Comparison of ENCODE assay signal across 25 cellular contexts in the genomic region with DNA sequence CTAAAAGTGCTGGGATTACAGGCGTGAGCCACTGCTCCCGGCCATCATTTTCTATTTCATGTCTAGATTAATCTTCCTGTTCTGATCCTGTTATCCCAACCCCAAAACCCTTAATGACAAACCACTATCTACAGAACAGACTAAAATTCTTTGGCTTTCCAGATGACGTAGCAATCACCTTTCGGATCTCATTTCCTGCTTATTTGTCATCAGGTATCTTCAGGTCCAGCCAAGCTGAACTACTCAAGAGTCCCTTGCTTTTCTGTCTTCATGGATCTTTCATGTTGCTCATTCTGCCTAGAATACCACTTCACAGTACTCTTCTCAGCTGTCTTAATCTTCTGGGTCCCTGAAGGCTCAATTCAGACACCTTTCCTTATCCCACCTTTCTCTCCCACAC. TPM values are rescaled to one million over a fixed set of nuclear protein-coding genes. Genes with fewer than 3 reads are reported as not detected.
DNase-seq lines count a peak whose midpoint lies in the region; ATAC-seq, FAIRE-seq and TF ChIP-seq lines count a peak whose summit lies in the region.
"Had no signal": no experiment of that assay in that cellular context is flagged by ENCODE, and none has a peak within 500 bp of the region (broad histone marks: within the 10 kb centered on the region; RNA-seq: fewer than 3 reads in every experiment).

No MANE protein-coding gene starts in this region.

- DNase-seq in DMS79 (lab: John Stamatoyannopoulos, UW): peak; percentile 43
- no peak for DNase-seq in HCT116 (ENCODE audit: low read depth, low spot score)
- DNase-seq in H1 (ENCODE audit: low read depth in 1 of 2, low spot score in 2 of 2): no peak
- DNase-seq in kidney tubule cell (ENCODE audit: low spot score): peak; percentile 51
- no peak for DNase-seq in caudate nucleus (lab: John Stamatoyannopoulos, UW)
- DNase-seq: CD4-positive, CD25-positive, alpha-beta regulatory T cell; GF-D8; NCI-H1092 treated with DMSO at 0.1 percent for 48 hours; NCI-H1436; NCI-H187; NCI-H2081 treated with DMSO at 0.1 percent for 48 hours; NCI-H2171; NCI-H345; NCI-H510A treated with DMSO at 0.1 percent for 48 hours; NCI-H748 treated with DMSO at 0.1 percent for 48 hours had no signal

- no peak overlapping the region for H4K8ac ChIP-seq in H1 (ENCODE audit: extremely low read depth, insufficient read depth, low read length)

- H3K23ac ChIP-seq in H1 (ENCODE audit: insufficient read length): no peak overlapping the region

- no peak overlapping the region for H2AK5ac ChIP-seq in H1 (ENCODE audit: low read depth, low read length)

- H3K4me1 ChIP-seq in HCT116 (ENCODE audit: control insufficient read depth in 1 of 2, insufficient read depth in 2 of 2, low read length in 2 of 2): peaks cover 23 to 51% of the 10 kb centered on the region in 2 experiments
- H3K4me1 ChIP-seq in H1 (replicated peaks in 1 of 4; ENCODE audit: control insufficient read depth in 3 of 4, insufficient read depth in 4 of 4, low read length in 3 of 4): no peaks in the 10 kb centered on the region

- H3K4me2 ChIP-seq in HCT116 (ENCODE audit: low read length) (peak overlapping the region; percentile 19; the same call in 1 of the 2 replicates), H1 (ENCODE audit: insufficient read depth in 1 of 2, low read depth in 2 of 2, low read length in 2 of 2) (no peak overlapping the region)
- H3K4me2 ChIP-seq: BLaER1 had no signal

- intact Hi-C loops in HCT116 (cut with micrococcal nuclease): no loop called here

- H2BK12ac ChIP-seq in H1 (ENCODE audit: low read depth, low read length): 0 out of 2 replicates have a peak overlapping the region, but pooled peaks have one; percentile 61

- no peak overlapping the region for H2BK120ac ChIP-seq in H1 (replicated peaks; ENCODE audit: low read depth, low read length)

- ATAC-seq in HCT116 (no peak), HG03571 (IDR thresholded peaks at IDR 0.05; ENCODE audit: unreplicated experiment) (no peak), HG03460 (IDR thresholded peaks at IDR 0.05; ENCODE audit: unreplicated experiment) (no peak)
- ATAC-seq: SK-N-SH treated with all-trans-retinoic acid at 6 μM for 48 hours had no signal

- TF ChIP-seq RAD21 in HCT116 (IDR thresholded peaks at IDR 0.05; ENCODE audit: low read depth) (no peak), H1 (IDR thresholded peaks at IDR 0.05 in 1 of 2, conservative IDR thresholded peaks at IDR 0.05 in 1 of 2; ENCODE audit: low read depth in 2 of 2, low read length in 2 of 2) (no peak)

- H3K23me2 ChIP-seq in H1 (ENCODE audit: low read depth, low read length): no peaks in the 10 kb centered on the region

- H4K5ac ChIP-seq in H1 (ENCODE audit: insufficient read length, low read depth, low read length): no peak overlapping the region

- BruUV-seq in HCT116 (replicated peaks; lab: Mats Ljungman, UMichigan): no TSS peak

- H3K4me3 ChIP-seq in HCT116 (replicated peaks in 1 of 2; ENCODE audit: low read depth in 1 of 2, low read length in 2 of 2): no peak overlapping the region
- no peak overlapping the region for H3K4me3 ChIP-seq in H1 (ENCODE audit: extremely low read depth in 1 of 4, insufficient read depth in 2 of 4, low read depth in 3 of 4, low read length in 4 of 4)
- H3K4me3 ChIP-seq: BLaER1 had no signal

- TF ChIP-seq CTCF in HCT116 (IDR thresholded peaks at IDR 0.05 in 2 of 3, conservative IDR thresholded peaks at IDR 0.05 in 1 of 3; ENCODE audit: borderline replicate concordance in 1 of 3, insufficient read depth in 1 of 3, low read depth in 2 of 3, low read length in 2 of 3) (no peak), H1 (IDR thresholded peaks at IDR 0.05; ENCODE audit: control extremely low read depth in 1 of 3, insufficient read depth in 1 of 3, low read depth in 1 of 3, low read length in 3 of 3) (no peak)

- no peaks in the 10 kb centered on the region for H3K79me1 ChIP-seq in H1 (ENCODE audit: low read depth, low read length)

- H2AFZ ChIP-seq in HCT116 (ENCODE audit: low read depth, low read length, poor library complexity, severe bottlenecking): peak overlapping the region; percentile 30
- no peak overlapping the region for H2AFZ ChIP-seq in H1 (ENCODE audit: low read length)

- no peak overlapping the region for H2BK5ac ChIP-seq in H1 (ENCODE audit: low read depth, low read length)

- TF ChIP-seq EP300 in H1 (IDR thresholded peaks at IDR 0.05; ENCODE audit: borderline replicate concordance in 1 of 2, low read depth in 2 of 2, low read length in 2 of 2): no peak

- no peaks in the 10 kb centered on the region for H3K36me3 ChIP-seq in HCT116 (ENCODE audit: control insufficient read depth in 1 of 2, insufficient read depth in 2 of 2, low read length in 2 of 2)
- no peaks in the 10 kb centered on the region for H3K36me3 ChIP-seq in H1 (ENCODE audit: control insufficient read depth in 2 of 4, insufficient read depth in 4 of 4, low read length in 3 of 4)
- H3K36me3 ChIP-seq: BLaER1 had no signal

- TF ChIP-seq POLR2A in HCT116 (IDR thresholded peaks at IDR 0.05; ENCODE audit: borderline replicate concordance, extremely low read depth, insufficient read depth, insufficient read length): no peak
- TF ChIP-seq POLR2A in H1 (IDR thresholded peaks at IDR 0.05; ENCODE audit: control extremely low read depth in 1 of 2, low read depth in 2 of 2, low read length in 2 of 2): no peak

- no peak overlapping the region for H4K91ac ChIP-seq in H1 (replicated peaks; ENCODE audit: insufficient read length, low read length)

- FAIRE-seq in H1 (lab: Jason Lieb, UNC): no peak
- FAIRE-seq: A204.1, D721Med, GM12891, H54, RCC 7860 had no signal

- RAD21 ChIA-PET in HCT116 (lab: Charles Lee; ENCODE audit: low non-redundant PET in 1 of 2, low total read pairs in 2 of 2, uncharacterized antibody in 2 of 2, unreplicated experiment in 2 of 2): no interaction called here

- H3K9me3 ChIP-seq in HCT116 (ENCODE audit: control insufficient read depth in 1 of 2, insufficient read depth in 1 of 2, low read depth in 1 of 2, low read length in 2 of 2) (no peaks in the 10 kb centered on the region), H1 (ENCODE audit: insufficient read depth in 2 of 2, low read depth in 1 of 2, low read length in 1 of 2) (no peaks in the 10 kb centered on the region)
- H3K9me3 ChIP-seq: BLaER1 had no signal

- peak overlapping the region; percentile 21; the same call in 1 of the 2 replicates for H3K27ac ChIP-seq in HCT116 (ENCODE audit: low read depth, low read length)
- H3K27ac ChIP-seq in H1 (ENCODE audit: low read depth, low read length): no peak overlapping the region
- H3K27ac ChIP-seq in caudate nucleus (ENCODE audit: low read depth, low read length): no peak overlapping the region
- H3K27ac ChIP-seq: BLaER1, HL-60 had no signal

- H3K56ac ChIP-seq in H1 (replicated peaks; ENCODE audit: insufficient read length, low read depth, low read length): no peak overlapping the region

- H2BK20ac ChIP-seq in H1 (ENCODE audit: low read length): no peak overlapping the region

- 90% methylated on average over 4 of the region's 4 CpGs; no CpG with 5 or more reads in 1 of the 2 experiments for WGBS in H1 (ENCODE audit: extremely low coverage in 1 of 2, insufficient coverage in 1 of 2, insufficient read length in 1 of 2, insufficient replicate concordance in 2 of 2, low coverage in 1 of 2, low lambda C conversion rate in 2 of 2, missing lambda C conversion rate in 1 of 2), 2 experiments

- H2BK15ac ChIP-seq in H1 (ENCODE audit: low read length): no peak overlapping the region

- H3K4ac ChIP-seq in H1 (replicated peaks; ENCODE audit: insufficient read length, low read depth, low read length): no peak overlapping the region

- H3K9ac ChIP-seq in HCT116 (ENCODE audit: low read length): no peak overlapping the region
- H3K9ac ChIP-seq in H1 (replicated peaks in 1 of 4; ENCODE audit: extremely low read depth in 1 of 4, low read depth in 3 of 4, low read length in 3 of 4): no peak overlapping the region
- H3K9ac ChIP-seq: BLaER1 had no signal

- CTCF ChIA-PET in HCT116 (lab: Charles Lee) (interaction anchor here (0.7 kb wide), 1 partner anchor 1569 kb away, joined by 4 read pairs; no protein-coding TSS in a partner anchor), H1 (lab: Charles Lee; ENCODE audit: partially characterized antibody) (interaction anchor here (0.6 kb wide), 1 partner anchor 14 kb away, joined by 3 read pairs; no protein-coding TSS in a partner anchor)

- POLR2A ChIA-PET in HCT116 (lab: Charles Lee) (interaction anchor here (0.7 kb wide), 1 partner anchor 947 kb away, joined by 3 read pairs; no protein-coding TSS in a partner anchor), H1 (lab: Charles Lee; ENCODE audit: partially characterized antibody) (interaction anchor here (1.1 kb wide), 1 partner anchor 9 kb away, joined by 4 read pairs; no protein-coding TSS in a partner anchor)

- H3K79me2 ChIP-seq in HCT116 (ENCODE audit: insufficient read depth, low read length) (no peaks in the 10 kb centered on the region), H1 (ENCODE audit: control insufficient read depth in 1 of 2, insufficient read depth in 2 of 2, low read length in 2 of 2) (no peaks in the 10 kb centered on the region)

- H3K18ac ChIP-seq in H1 (ENCODE audit: extremely low read depth, low read length): no peak overlapping the region

- no peaks in the 10 kb centered on the region for H3K9me2 ChIP-seq in HCT116 (ENCODE audit: insufficient read depth)

- no peak overlapping the region for H3K14ac ChIP-seq in H1 (ENCODE audit: insufficient read length)

- H4K20me1 ChIP-seq in HCT116 (ENCODE audit: insufficient read depth) (no peaks in the 10 kb centered on the region), H1 (replicated peaks in 1 of 2; ENCODE audit: control insufficient read depth in 1 of 2, insufficient read depth in 2 of 2, low read length in 2 of 2) (no peaks in the 10 kb centered on the region)
- H4K20me1 ChIP-seq: BLaER1 had no signal

- H3K27me3 ChIP-seq in HCT116 (ENCODE audit: insufficient read depth, low read length) (no peaks in the 10 kb centered on the region), H1 (replicated peaks in 1 of 4; ENCODE audit: control insufficient read depth in 3 of 4, extremely low read depth in 1 of 4, insufficient read depth in 3 of 4, low read length in 3 of 4) (no peaks in the 10 kb centered on the region)
- H3K27me3 ChIP-seq: BLaER1 had no signal

RNA-seq across cellular contexts. Expression of a gene that starts 27.4 kb away (rescaled TPM):
- 186 TPM for total RNA-seq in HCT116 (2021; ENCODE audit: unreplicated experiment)
- 44.5 and 54.6 TPM in 2 replicates for polyA plus RNA-seq in HCT116 (2012)
- total RNA-seq in H1 (2021; fragmentation: NEBNext Ultra II Directional; extraction: Animal tissue kit (Norgen Biotek cat#: 25700)): 244 and 259 TPM in 2 replicates
- polyA plus RNA-seq in H1 (2011; rRNA removed): 38.7 and 45.9 TPM in 2 replicates
- polyA plus RNA-seq in H1 (2011; cell fraction: cytosol; rRNA removed): 61.0 TPM
- polyA plus RNA-seq in H1 (2011; cell fraction: nucleus; rRNA removed): 90.5 TPM
- polyA plus RNA-seq in H1 (2012, experiment 1 of 2): 60.6 to 116 TPM (median 80.2 TPM) in 4 replicates
- 5.5 TPM for polyA plus RNA-seq in H1 (2012, experiment 2 of 2)
- polyA plus RNA-seq in H1 (2013, experiment 1 of 2): 119 TPM
- 111 TPM for polyA plus RNA-seq in H1 (2013, experiment 2 of 2)
- 160 and 258 TPM in 2 replicates for polyA minus RNA-seq in H1 (2011; rRNA and poly(A)+ RNA removed)
- polyA minus RNA-seq in H1 (2011; cell fraction: cytosol; rRNA and poly(A)+ RNA removed): 368 TPM
- polyA minus RNA-seq in H1 (2011; cell fraction: nucleus; rRNA and poly(A)+ RNA removed): 292 TPM

RNA-seq across cellular contexts. Expression of a gene that starts 42.6 kb away (rescaled TPM):
- total RNA-seq in HCT116 (2021; ENCODE audit: unreplicated experiment): 67.2 TPM
- polyA plus RNA-seq in HCT116 (2012): 27.0 and 29.1 TPM in 2 replicates
- 43.9 and 50.1 TPM in 2 replicates for total RNA-seq in H1 (2021; fragmentation: NEBNext Ultra II Directional; extraction: Animal tissue kit (Norgen Biotek cat#: 25700))
- 16.5 and 24.3 TPM in 2 replicates for polyA plus RNA-seq in H1 (2011; rRNA removed)
- 27.2 TPM for polyA plus RNA-seq in H1 (2011; cell fraction: cytosol; rRNA removed)
- 24.3 TPM for polyA plus RNA-seq in H1 (2011; cell fraction: nucleus; rRNA removed)
- polyA plus RNA-seq in H1 (2012, experiment 1 of 2): 20.1 to 24.6 TPM (median 22.2 TPM) in 4 replicates
- polyA plus RNA-seq in H1 (2012, experiment 2 of 2): 5.3 TPM
- polyA plus RNA-seq in H1 (2013, experiment 1 of 2): 57.5 TPM
- 70.5 TPM for polyA plus RNA-seq in H1 (2013, experiment 2 of 2)
- polyA minus RNA-seq in H1 (2011; rRNA and poly(A)+ RNA removed): 14.8 and 19.2 TPM in 2 replicates
- 24.1 TPM for polyA minus RNA-seq in H1 (2011; cell fraction: cytosol; rRNA and poly(A)+ RNA removed)
- polyA minus RNA-seq in H1 (2011; cell fraction: nucleus; rRNA and poly(A)+ RNA removed): 30.6 TPM

Comparison
In these comparisons a context has a peak if more than half of its experiments do, and no peak if none do; other contexts are left out.
1. DNase-seq: peak in DMS79 (single experiment) and kidney tubule cell (single experiment); none in HCT116 (single experiment), H1 (0 of 2) and caudate nucleus (0 of 61).